Comparison of ENCODE assay signal across 16 cellular contexts in the genomic region with DNA sequence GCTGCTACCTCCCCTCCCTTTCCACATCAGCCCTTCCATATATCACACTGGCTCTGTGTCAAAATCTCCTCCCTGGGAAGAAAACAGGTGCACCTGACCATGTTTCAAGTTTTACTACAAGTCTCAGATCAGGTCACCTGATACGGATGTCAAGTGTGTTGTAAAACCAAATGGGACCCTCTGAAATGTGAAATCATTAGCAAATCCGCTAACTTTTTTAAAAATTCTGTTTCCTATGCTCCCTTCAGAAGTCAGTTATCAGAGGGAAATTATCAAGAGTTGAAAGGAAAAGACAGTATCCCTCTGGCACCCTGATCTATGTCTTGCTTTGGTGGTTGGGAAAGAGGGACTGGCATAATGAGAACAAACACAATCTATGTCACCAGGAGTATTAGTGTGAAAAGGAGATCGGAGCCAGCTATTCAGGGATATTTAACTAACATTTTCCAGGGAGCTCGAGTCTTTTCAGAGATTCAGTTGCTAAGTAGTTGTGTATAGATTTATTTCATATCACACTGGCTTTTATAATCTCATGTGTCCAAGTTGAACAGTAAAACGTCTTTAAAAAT.
DNase-seq lines count a peak whose midpoint lies in the region; ATAC-seq, FAIRE-seq and TF ChIP-seq lines count a peak whose summit lies in the region.
"Had no signal": no experiment of that assay in that cellular context is flagged by ENCODE, and none has a peak within 500 bp of the region (broad histone marks: within the 10 kb centered on the region; RNA-seq: fewer than 3 reads in every experiment).

No MANE protein-coding gene starts in this region.

- H3K9me3 ChIP-seq in pancreas (no peaks in the 10 kb centered on the region), gastrocnemius medialis (no peaks in the 10 kb centered on the region)
- H3K9me3 ChIP-seq: A549, BE2C had no signal

- in situ Hi-C loops in gastrocnemius medialis (cut with MboI; ENCODE audit: low sequenced_read_pairs in 4 of 4), result no loop called here

- H3K36me3 ChIP-seq in pancreas (no peaks in the 10 kb centered on the region), gastrocnemius medialis (no peaks in the 10 kb centered on the region)
- H3K36me3 ChIP-seq: BE2C had no signal

- peaks cover 4 to 10% (median 5%) of the 10 kb centered on the region in 3 donors for H3K4me1 ChIP-seq in pancreas
- no peaks in the 10 kb centered on the region for H3K4me1 ChIP-seq in gastrocnemius medialis
- H3K4me1 ChIP-seq: A549, BE2C had no signal

- peak; percentile 40 to 83 (median 68) for ATAC-seq in pancreas
- ATAC-seq in gastrocnemius medialis, result no peak
- no peak for ATAC-seq in HG03571 (IDR thresholded peaks at IDR 0.05; ENCODE audit: unreplicated experiment)
- ATAC-seq: A549 had no signal

- 17 to 24% methylated on average over 5 of the region's 5 CpGs for WGBS in pancreas, 2 donors

- H3K27ac ChIP-seq in pancreas, result no peak overlapping the region
- no peak overlapping the region for H3K27ac ChIP-seq in gastrocnemius medialis
- H3K27ac ChIP-seq: A549, C4-2B had no signal

- peak; percentile 11 for DNase-seq in NCI-H1105 (lab: John Stamatoyannopoulos, UW)
- peak; percentile 29 for DNase-seq in NCI-H146 (lab: John Stamatoyannopoulos, UW)
- DNase-seq in SK-N-DZ (ENCODE audit: low spot score), result peak; percentile 35
- DNase-seq in pancreas, result peak in 3 of 6 donors; percentile 11 to 15 (median 13)
- no peak for DNase-seq in gastrocnemius medialis
- DNase-seq in NCI-H2107 treated with DMSO at 0.1 percent for 48 hours (lab: John Stamatoyannopoulos, UW; ENCODE audit: unreplicated experiment), result no peak
- DNase-seq in urothelium cell line (ENCODE audit: low spot score), result no peak
- DNase-seq: BE2C; CD4-positive, alpha-beta memory T cell; DMS79; IMR-90 had no signal

- no peak for TF ChIP-seq POLR2A in gastrocnemius medialis (IDR thresholded peaks at IDR 0.05)

- TF ChIP-seq CTCF in pancreas (IDR thresholded peaks at IDR 0.05), result no peak
- no peak for TF ChIP-seq CTCF in gastrocnemius medialis (IDR thresholded peaks at IDR 0.05 in 4 of 5, conservative IDR thresholded peaks at IDR 0.05 in 1 of 5)

- H3K27me3 ChIP-seq in pancreas (no peaks in the 10 kb centered on the region), gastrocnemius medialis (no peaks in the 10 kb centered on the region)
- H3K27me3 ChIP-seq: BE2C had no signal

- FAIRE-seq in pancreas (lab: Jason Lieb, UNC) (no peak), urothelium cell line (lab: Jason Lieb, UNC) (no peak)
- FAIRE-seq: A549, G401.6, H54 had no signal

- H3K4me3 ChIP-seq in pancreas (no peak overlapping the region), gastrocnemius medialis (no peak overlapping the region)
- H3K4me3 ChIP-seq: A549 had no signal

- intact Hi-C loops in pancreas (cut with DNase I), result no loop called here
- intact Hi-C loops in gastrocnemius medialis (cut with DNase I; ENCODE audit: low total_unique reads), result no loop called here

Comparison
In these comparisons a context has a peak if more than half of its experiments do, and no peak if none do; other contexts are left out.
1. DNase-seq: peak in NCI-H1105 (single experiment), NCI-H146 (single experiment) and SK-N-DZ (single experiment); none in gastrocnemius medialis (0 of 2), NCI-H2107 treated with DMSO at 0.1 percent for 48 hours (single experiment) and urothelium cell line (single experiment).
2. ATAC-seq: peak in pancreas (4 of 4); none in gastrocnemius medialis (0 of 2) and HG03571 (single experiment).